Comparison of ENCODE assay signal across 8 cellular contexts in the genomic region with DNA sequence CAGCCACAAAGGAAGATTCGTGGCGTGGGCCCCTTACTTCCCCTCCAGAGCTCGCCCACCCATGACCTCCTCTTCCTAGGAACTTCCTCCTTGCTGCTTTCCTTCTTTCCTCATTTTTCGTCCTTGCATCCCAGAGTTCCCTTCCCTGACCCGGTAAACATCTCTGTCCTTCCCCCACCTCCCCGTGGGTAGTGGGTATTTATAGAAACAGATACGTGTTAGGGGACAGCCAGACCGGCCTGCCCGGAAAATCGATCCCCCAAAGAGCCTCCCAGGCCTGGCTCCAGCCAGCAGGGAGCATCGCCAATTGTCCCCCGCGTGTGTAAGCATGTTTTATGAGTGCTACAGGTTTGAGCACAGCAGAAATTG. TPM values are rescaled to one million over a fixed set of nuclear protein-coding genes. Genes with fewer than 3 reads are reported as not detected.
A peak's percentile ranks its signal among the peaks of the same experiment; 100 is the strongest.
DNase-seq lines count a peak whose midpoint lies in the region; ATAC-seq, FAIRE-seq and TF ChIP-seq lines count a peak whose summit lies in the region.

No MANE protein-coding gene starts in this region.

- H3K36me3 Mint-ChIP-seq in astrocyte (ENCODE audit: low read depth, unreplicated experiment), result peaks cover 8% of the 10 kb centered on the region

- DNase-seq in COLO668 (lab: John Stamatoyannopoulos, UW; ENCODE audit: unreplicated experiment), result peak; percentile 57
- peak; percentile 25 for DNase-seq in LHCN-M2 (ENCODE audit: low read depth)
- no peak for DNase-seq in astrocyte (ENCODE audit: low read depth)
- peak; percentile 80 for DNase-seq in spleen
- no peak for DNase-seq in NCI-H524 (lab: John Stamatoyannopoulos, UW)
- DNase-seq in NCI-H1092 (lab: John Stamatoyannopoulos, UW), result no peak

- TF ChIP-seq POLR2A in spleen (IDR thresholded peaks at IDR 0.05), result no peak

- peaks cover 16% of the 10 kb centered on the region for H3K4me1 ChIP-seq in astrocyte (ENCODE audit: insufficient read depth, low read length)
- peaks cover 22% of the 10 kb centered on the region for H3K4me1 ChIP-seq in iPS-18a (ENCODE audit: control insufficient read depth, low read depth, low read length)
- peaks cover 21 to 75% (median 50%) of the 10 kb centered on the region in 6 donors for H3K4me1 ChIP-seq in spleen

- H3K4me3 ChIP-seq in astrocyte (ENCODE audit: insufficient read depth, low read depth, low read length), result peak overlapping the region; percentile 76
- peak overlapping the region; percentile 90 for H3K4me3 ChIP-seq in iPS-18a (ENCODE audit: low read length)
- H3K4me3 ChIP-seq in spleen, result peak overlapping the region; percentile 85 to 99 (median 90)

- intact Hi-C loops in spleen (cut with DNase I; ENCODE audit: low total_unique reads), result loop anchor here (10.0 kb wide), 1 partner anchor 215 kb away; no protein-coding TSS in a partner anchor

- H3K27ac Mint-ChIP-seq in astrocyte (ENCODE audit: unreplicated experiment), result peak overlapping the region; percentile 79

- H3K4me2 ChIP-seq in astrocyte (ENCODE audit: low read length), result peak overlapping the region; percentile 96

- H2AFZ ChIP-seq in astrocyte (ENCODE audit: low read depth, low read length), result no peak overlapping the region

- H3K27me3 ChIP-seq in astrocyte (ENCODE audit: insufficient read depth, low read length) (no peaks in the 10 kb centered on the region), iPS-18a (ENCODE audit: control insufficient read depth, insufficient read depth, low read length) (peaks cover 12% of the 10 kb centered on the region), spleen (replicated peaks in 1 of 7) (no peaks in the 10 kb centered on the region)

- H3K36me3 ChIP-seq in astrocyte (ENCODE audit: insufficient read depth, low read length), result no peaks in the 10 kb centered on the region
- H3K36me3 ChIP-seq in iPS-18a (ENCODE audit: control insufficient read depth, low read depth, low read length), result peaks cover 7% of the 10 kb centered on the region
- no peaks in the 10 kb centered on the region for H3K36me3 ChIP-seq in spleen

- peaks cover 36% of the 10 kb centered on the region for H3K4me1 Mint-ChIP-seq in astrocyte (ENCODE audit: low read depth, unreplicated experiment)

- H4K20me1 ChIP-seq in astrocyte (ENCODE audit: insufficient read depth, low read length), result peaks cover 45% of the 10 kb centered on the region

- ATAC-seq in HG02970 (IDR thresholded peaks at IDR 0.05; ENCODE audit: low FRiP score, unreplicated experiment), result no peak

- peaks cover 65% of the 10 kb centered on the region for H3K79me2 ChIP-seq in astrocyte (ENCODE audit: insufficient read depth, low read length)

- WGBS in spleen, 5 donors, result 4 to 12% (median 4%) methylated on average over 13 of the region's 13 CpGs

- no peak for FAIRE-seq in astrocyte (lab: Jason Lieb, UNC)

- H3K9ac ChIP-seq in astrocyte (ENCODE audit: low read length), result peak overlapping the region; percentile 95
- H3K9ac ChIP-seq in iPS-18a (ENCODE audit: low read length), result peak overlapping the region; percentile 88

- H3K9me3 Mint-ChIP-seq in astrocyte (ENCODE audit: unreplicated experiment), result no peaks in the 10 kb centered on the region

- no peak for TF ChIP-seq CTCF in astrocyte (IDR thresholded peaks at IDR 0.05; ENCODE audit: insufficient read depth, low read depth, low read length)
- TF ChIP-seq CTCF in spleen (IDR thresholded peaks at IDR 0.05 in 8 of 11, conservative IDR thresholded peaks at IDR 0.05 in 3 of 11), result no peak

- H3K9me3 ChIP-seq in astrocyte (ENCODE audit: insufficient read depth, low read depth, low read length), result no peaks in the 10 kb centered on the region
- H3K9me3 ChIP-seq in iPS-18a (ENCODE audit: control insufficient read depth, low read depth, low read length), result no peaks in the 10 kb centered on the region
- H3K9me3 ChIP-seq in spleen, result no peaks in the 10 kb centered on the region

- H3K27me3 Mint-ChIP-seq in astrocyte (ENCODE audit: low read depth, unreplicated experiment), result no peaks in the 10 kb centered on the region

- H3K27ac ChIP-seq in astrocyte (ENCODE audit: low read depth, low read length) (peak overlapping the region; percentile 85), iPS-18a (ENCODE audit: low read length) (no peak overlapping the region), spleen (peak overlapping the region; percentile 85 to 97 (median 96))

- peak overlapping the region; percentile 94 for H3K4me3 Mint-ChIP-seq in astrocyte (ENCODE audit: unreplicated experiment)

RNA-seq across cellular contexts. Expression of a gene that starts 1.6 kb away (rescaled TPM):
- total RNA-seq in LHCN-M2 (2014; rRNA removed) (13.9 TPM in 2 replicates), astrocyte (50.7 and 52.6 TPM in 2 replicates), spleen (10 to 100 TPM; 27.4 to 42.8 (median 38.7) TPM)
- polyA plus RNA-seq in LHCN-M2 (2012), result 11.0 TPM
- 1 to 10 TPM; 5.0 to 7.3 (median 5.1) TPM for polyA plus RNA-seq in spleen

Comparison
In these comparisons a context has a peak if more than half of its experiments do, and no peak if none do; other contexts are left out.
1. DNase-seq: peak in COLO668 (single experiment), LHCN-M2 (single experiment) and spleen (single experiment); none in astrocyte (single experiment), NCI-H524 (0 of 2) and NCI-H1092 (single experiment).
2. Peak in every context shown above with its lines, with median percentiles within 50 percentile points of each other: H3K4me3 ChIP-seq.